Comparison of ENCODE assay signal across 31 cellular contexts in the genomic region with DNA sequence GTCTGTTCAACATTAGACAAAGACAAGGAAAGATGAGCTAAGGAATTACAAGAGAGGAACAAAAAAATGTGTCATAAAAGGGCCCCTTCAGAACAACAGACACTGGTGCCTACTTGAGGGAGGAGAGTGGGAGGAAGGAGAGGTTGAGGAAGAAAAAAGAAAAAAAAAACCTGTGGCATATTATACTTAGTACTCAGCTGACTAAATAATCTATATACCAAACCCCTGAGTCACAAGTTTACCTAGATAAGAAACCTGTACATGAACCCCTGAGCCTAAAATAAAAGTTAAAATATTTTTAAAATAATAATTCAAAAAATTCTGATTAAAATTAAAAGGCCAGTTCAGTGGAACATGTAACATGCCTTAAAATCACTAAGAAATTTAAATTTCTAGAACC.
DNase-seq lines count a peak whose midpoint lies in the region; ATAC-seq and TF ChIP-seq lines count a peak whose summit lies in the region.
"Had no signal": no experiment of that assay in that cellular context is flagged by ENCODE, and none has a peak within 500 bp of the region (broad histone marks: within the 10 kb centered on the region; RNA-seq: fewer than 3 reads in every experiment).

No MANE protein-coding gene starts in this region.

- H3K9me3 Mint-ChIP-seq in Calu3 (ENCODE audit: low read depth, unreplicated experiment) = no peaks in the 10 kb centered on the region
- H3K9me3 Mint-ChIP-seq: activated CD4-positive, alpha-beta memory T cell treated with anti-CD3 and anti-CD28 coated beads for 36 hours; activated naive CD8-positive, alpha-beta T cell treated with anti-CD3 and anti-CD28 coated beads for 36 hours; activated T-helper 2 cell treated with anti-CD3 and anti-CD28 coated beads, Interferon-gamma antibody, Interleukin-2, Interleukin-4, amounts not matched to agents 10 μg/mL and 5 μg/mL and 100 μg/mL, durations not matched to agents 14 hours and 24 hours and 36 hours; central memory CD8-positive, alpha-beta T cell; natural killer cell; type B pancreatic cell had no signal

- H3K4me3 Mint-ChIP-seq in Calu3 (ENCODE audit: low read depth, unreplicated experiment) = no peak overlapping the region
- H3K4me3 Mint-ChIP-seq: activated CD4-positive, alpha-beta memory T cell treated with anti-CD3 and anti-CD28 coated beads for 36 hours; activated naive CD8-positive, alpha-beta T cell treated with anti-CD3 and anti-CD28 coated beads for 36 hours; central memory CD8-positive, alpha-beta T cell; natural killer cell; type B pancreatic cell had no signal

- H4K91ac ChIP-seq in mesenchymal stem cell (ENCODE audit: low read length) = no peak overlapping the region

- H3K27ac ChIP-seq in KMS-11 (peak overlapping the region; percentile 73), body of pancreas (peak overlapping the region in 1 of 4 donors; percentile 18), mesenchymal stem cell (ENCODE audit: low read length, poor library complexity, severe bottlenecking) (no peak overlapping the region)
- H3K27ac ChIP-seq: lower lobe of right lung, sigmoid colon had no signal

- TF ChIP-seq POLR2A in body of pancreas (IDR thresholded peaks at IDR 0.05) = no peak

- peak overlapping the region; percentile 76 for H3K27ac Mint-ChIP-seq in Calu3 (ENCODE audit: unreplicated experiment)
- H3K27ac Mint-ChIP-seq: activated CD4-positive, alpha-beta memory T cell treated with anti-CD3 and anti-CD28 coated beads for 36 hours; activated naive CD8-positive, alpha-beta T cell treated with anti-CD3 and anti-CD28 coated beads for 36 hours; activated T-helper 2 cell treated with anti-CD3 and anti-CD28 coated beads, Interferon-gamma antibody, Interleukin-2, Interleukin-4, amounts not matched to agents 10 μg/mL and 5 μg/mL and 100 μg/mL, durations not matched to agents 14 hours and 24 hours and 36 hours; natural killer cell; type B pancreatic cell had no signal

- CTCF ChIA-PET in Calu3 (lab: Charles Lee) = no interaction called here

- peaks cover 20% of the 10 kb centered on the region; the same call in 1 of the 2 replicates for H3K79me2 ChIP-seq in KMS-11 (ENCODE audit: insufficient read depth, low read depth)

- DNase-seq in Calu3 (no peak), body of pancreas (no peak), mesenchymal stem cell (no peak), SIG-M5 treated with dmso at 0.1 percent for 504 hours (lab: John Stamatoyannopoulos, UW; ENCODE audit: unreplicated experiment) (no peak)
- DNase-seq in NK-92 treated with Interleukin-12 subunit alpha and Interleukin-12 subunit beta, amount 100 ng/mL, for 24 hours (lab: John Stamatoyannopoulos, UW) = no peak
- DNase-seq: activated CD4-positive, alpha-beta memory T cell treated with anti-CD3 and anti-CD28 coated beads for 36 hours; activated CD4-positive, alpha-beta T cell treated with anti-CD3 and anti-CD28 coated beads for 1 hour; activated CD8-positive, alpha-beta memory T cell treated with anti-CD3 and anti-CD28 coated beads, Interleukin-2, amount 50 U/mL, for 48 hours; activated naive CD8-positive, alpha-beta T cell treated with anti-CD3 and anti-CD28 coated beads for 36 hours; dermis blood vessel endothelial cell; DMS153; foreskin melanocyte; H7; heart right ventricle; lower lobe of right lung; mucosa of descending colon; natural killer cell; NCI-H1092 treated with DMSO at 0.1 percent for 48 hours; NCI-H187 treated with DMSO at 0.1 percent for 48 hours; NCI-H2171 treated with DMSO at 0.1 percent for 48 hours; NCI-H510A treated with DMSO at 0.1 percent for 48 hours; occipital lobe; sigmoid colon; stimulated activated CD4-positive, alpha-beta T cell treated with anti-CD3 and anti-CD28 coated beads, Interleukin-4, amount 100 ng/mL, for 4 hours had no signal

- no peaks in the 10 kb centered on the region for H4K20me1 ChIP-seq in KMS-11 (ENCODE audit: insufficient read depth)

- H3K27me3 Mint-ChIP-seq in Calu3 (ENCODE audit: unreplicated experiment) = no peaks in the 10 kb centered on the region
- H3K27me3 Mint-ChIP-seq: activated CD4-positive, alpha-beta memory T cell treated with anti-CD3 and anti-CD28 coated beads for 36 hours; activated naive CD8-positive, alpha-beta T cell treated with anti-CD3 and anti-CD28 coated beads for 36 hours; central memory CD8-positive, alpha-beta T cell; type B pancreatic cell had no signal

- H3K9me3 ChIP-seq in body of pancreas (no peaks in the 10 kb centered on the region), mesenchymal stem cell (ENCODE audit: control insufficient read depth, low read length) (no peaks in the 10 kb centered on the region)
- H3K9me3 ChIP-seq: heart right ventricle, lower lobe of right lung, mucosa of descending colon, sigmoid colon had no signal

- no peak overlapping the region for H2BK12ac ChIP-seq in mesenchymal stem cell (ENCODE audit: low read length in 2 of 2)

- TF ChIP-seq CTCF in Calu3 (IDR thresholded peaks at IDR 0.05; ENCODE audit: unreplicated experiment) = no peak
- TF ChIP-seq CTCF in KMS-11 (conservative IDR thresholded peaks at IDR 0.05; ENCODE audit: low read depth, low read length) = no peak
- TF ChIP-seq CTCF in body of pancreas (IDR thresholded peaks at IDR 0.05) = no peak

- H3K4ac ChIP-seq in mesenchymal stem cell (ENCODE audit: low read depth in 1 of 2, low read length in 2 of 2) = no peak overlapping the region

- no peak overlapping the region for H3K14ac ChIP-seq in mesenchymal stem cell (ENCODE audit: low read length in 2 of 2)

- H2AFZ ChIP-seq in KMS-11 (ENCODE audit: low read depth) (no peak overlapping the region), mesenchymal stem cell (ENCODE audit: low read depth, low read length) (no peak overlapping the region)

- no TSS peak for BruUV-seq in Calu3 (replicated peaks; lab: Mats Ljungman, UMichigan)

- H4K8ac ChIP-seq in mesenchymal stem cell (ENCODE audit: low read length) = no peak overlapping the region

- no peak overlapping the region for H2BK120ac ChIP-seq in mesenchymal stem cell (ENCODE audit: low read depth, low read length)

- H3K9ac ChIP-seq in KMS-11 = no peak overlapping the region
- peak overlapping the region; percentile 69 for H3K9ac ChIP-seq in mesenchymal stem cell (ENCODE audit: low read length)

- H2BK5ac ChIP-seq in mesenchymal stem cell (ENCODE audit: low read depth, low read length, poor library complexity, severe bottlenecking) = no peak overlapping the region

- H3K36me3 ChIP-seq in KMS-11 (ENCODE audit: insufficient read depth) (0 out of 2 replicates have a peak, but pooled peaks cover 5% of the 10 kb centered on the region), body of pancreas (replicated peaks in 1 of 2; ENCODE audit: insufficient read depth in 1 of 2, low read depth in 2 of 2) (peaks cover 0 to 5% of the 10 kb centered on the region in 2 donors), mesenchymal stem cell (ENCODE audit: control insufficient read depth in 1 of 2, insufficient read depth in 2 of 2, low read depth in 1 of 2, low read length in 2 of 2) (peaks cover 3 to 30% of the 10 kb centered on the region in 2 experiments)

- ATAC-seq in body of pancreas (peak; percentile 27), HG02588 (IDR thresholded peaks at IDR 0.05; ENCODE audit: unreplicated experiment) (no peak), HG03159 (IDR thresholded peaks at IDR 0.05; ENCODE audit: unreplicated experiment) (no peak)
- ATAC-seq: esophagus mucosa, heart right ventricle, lower lobe of right lung, mucosa of descending colon, natural killer cell had no signal

- H3K79me1 ChIP-seq in mesenchymal stem cell (replicated peaks; ENCODE audit: low read length, poor library complexity, severe bottlenecking) = peaks cover 2% of the 10 kb centered on the region

- no peak overlapping the region for H2AK5ac ChIP-seq in mesenchymal stem cell (ENCODE audit: low read length, severe bottlenecking)

- no peak overlapping the region for H3K23ac ChIP-seq in mesenchymal stem cell (ENCODE audit: low read length in 2 of 2)

- no peaks in the 10 kb centered on the region for H3K27me3 ChIP-seq in KMS-11 (ENCODE audit: insufficient read depth, low read depth)
- no peaks in the 10 kb centered on the region for H3K27me3 ChIP-seq in body of pancreas
- H3K27me3 ChIP-seq in mesenchymal stem cell (ENCODE audit: control insufficient read depth in 1 of 2, insufficient read depth in 1 of 2, low read length in 2 of 2) = no peaks in the 10 kb centered on the region
- H3K27me3 ChIP-seq: heart right ventricle, sigmoid colon had no signal

- H3K18ac ChIP-seq in mesenchymal stem cell (ENCODE audit: low read depth in 1 of 2, low read length in 2 of 2) = no peak overlapping the region

- H3K4me1 Mint-ChIP-seq in Calu3 (ENCODE audit: low read depth, unreplicated experiment) = peaks cover 30% of the 10 kb centered on the region
- H3K4me1 Mint-ChIP-seq: central memory CD8-positive, alpha-beta T cell; natural killer cell had no signal

- no peak overlapping the region for H2BK15ac ChIP-seq in mesenchymal stem cell (ENCODE audit: low read depth, poor library complexity, severe bottlenecking)

- H3K4me2 ChIP-seq in KMS-11 (peak overlapping the region; percentile 89; the same call in 1 of the 2 replicates), mesenchymal stem cell (ENCODE audit: low read length, poor library complexity, severe bottlenecking) (no peak overlapping the region)

- H3K4me3 ChIP-seq in KMS-11 (IDR thresholded peaks at IDR 0.05; ENCODE audit: insufficient read depth, low read depth, low read length) = no peak overlapping the region
- H3K4me3 ChIP-seq in body of pancreas = no peak overlapping the region
- no peak overlapping the region for H3K4me3 ChIP-seq in mesenchymal stem cell (ENCODE audit: insufficient read depth in 1 of 2, low read depth in 1 of 2, low read length in 2 of 2)
- H3K4me3 ChIP-seq: heart right ventricle, lower lobe of right lung, mucosa of descending colon, sigmoid colon had no signal

- no peaks in the 10 kb centered on the region for H3K36me3 Mint-ChIP-seq in Calu3 (ENCODE audit: insufficient read depth, unreplicated experiment)

- intact Hi-C loops in Calu3 (cut with micrococcal nuclease; ENCODE audit: unreplicated experiment) = no loop called here
- intact Hi-C loops in body of pancreas (cut with DNase I) = no loop called here

- H3K4me1 ChIP-seq in KMS-11 (ENCODE audit: low read depth, poor library complexity, severe bottlenecking) = peaks cover 100% of the 10 kb centered on the region
- peaks cover 8% of the 10 kb centered on the region for H3K4me1 ChIP-seq in body of pancreas
- H3K4me1 ChIP-seq in mesenchymal stem cell (ENCODE audit: control insufficient read depth, insufficient read depth, low read depth, low read length) = peaks cover 5% of the 10 kb centered on the region
- H3K4me1 ChIP-seq: lower lobe of right lung had no signal
